In the genomic region with DNA sequence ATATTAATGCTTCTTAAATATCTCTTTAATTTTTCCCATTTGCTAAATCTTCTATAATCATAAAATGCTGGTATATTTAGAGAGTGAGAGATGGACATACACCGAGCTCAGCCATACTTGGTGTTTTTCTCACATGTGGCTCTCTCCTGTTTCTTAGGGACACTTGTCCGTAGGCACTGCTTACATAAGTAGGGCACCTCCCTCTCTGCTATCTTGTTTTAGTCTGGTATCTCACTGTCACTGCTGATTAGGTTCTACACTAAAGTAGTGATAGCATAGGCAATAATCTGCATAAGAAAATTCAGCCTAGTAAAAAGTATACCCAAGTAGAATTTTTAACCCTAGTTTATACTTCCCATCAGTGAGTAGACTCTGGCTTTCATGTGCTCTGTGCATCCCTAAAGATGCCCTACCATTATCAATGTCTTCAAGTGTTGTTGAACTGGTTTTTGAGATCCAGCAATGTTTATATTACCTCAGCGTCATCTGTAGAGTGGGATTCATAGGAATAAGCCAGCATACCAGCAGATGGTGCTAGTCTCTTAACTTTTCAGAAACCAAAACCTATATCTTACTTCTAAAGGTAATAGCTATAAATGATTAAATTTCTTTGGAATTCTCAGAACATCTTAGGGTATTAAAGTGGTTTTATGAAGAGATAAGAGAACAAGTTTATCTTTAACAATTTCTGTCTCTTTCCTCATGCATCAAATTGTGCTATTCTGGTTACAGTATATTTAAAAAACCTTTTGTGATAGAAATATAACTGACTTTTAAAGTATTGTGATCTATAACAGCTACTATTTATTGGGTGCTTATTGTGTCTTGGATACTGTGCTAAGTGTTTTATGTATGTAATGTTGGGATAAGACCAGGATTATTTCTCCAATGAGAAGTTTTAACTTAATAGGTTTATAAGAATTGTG, we compare ENCODE assay signal across 9 cellular contexts. TPM values are rescaled to one million over a fixed set of nuclear protein-coding genes. Genes with fewer than 3 reads are reported as not detected.
DNase-seq lines count a peak whose midpoint lies in the region; ATAC-seq, FAIRE-seq and TF ChIP-seq lines count a peak whose summit lies in the region.
"Had no signal": no experiment of that assay in that cellular context is flagged by ENCODE, and none has a peak within 500 bp of the region (broad histone marks: within the 10 kb centered on the region; RNA-seq: fewer than 3 reads in every experiment).

No MANE protein-coding gene starts in this region.

- H3K4me1 ChIP-seq in upper lobe of left lung, result peaks cover 0 to 11% (median 3%) of the 10 kb centered on the region in 4 donors

- H3K9me3 ChIP-seq in upper lobe of left lung, result no peaks in the 10 kb centered on the region

- WGBS in upper lobe of left lung, 2 donors, result 42 to 51% methylated on average over 3 of the region's 3 CpGs

- no peaks in the 10 kb centered on the region for H3K27me3 ChIP-seq in upper lobe of left lung

- DNase-seq in AG09309 (ENCODE audit: low read depth) (peak; percentile 11), NCI-H146 (lab: John Stamatoyannopoulos, UW) (peak; percentile 42), astrocyte of the hippocampus (ENCODE audit: low read depth, low spot score) (peak; percentile 61), upper lobe of left lung (no peak), ecto neural progenitor cell (ENCODE audit: low spot score) (no peak)

- TF ChIP-seq POLR2A in upper lobe of left lung (IDR thresholded peaks at IDR 0.05), result no peak

- H3K4me3 ChIP-seq in AG09309 (ENCODE audit: control insufficient read depth, low read depth, low read length) (no peak overlapping the region), GM12875 (ENCODE audit: low read depth, low read length) (no peak overlapping the region), upper lobe of left lung (no peak overlapping the region)

- no peaks in the 10 kb centered on the region for H3K36me3 ChIP-seq in upper lobe of left lung

- TF ChIP-seq EP300 in upper lobe of left lung (IDR thresholded peaks at IDR 0.05), result no peak

- no peak overlapping the region for H3K27ac ChIP-seq in upper lobe of left lung

- peak; percentile 82 for FAIRE-seq in islet of Langerhans (lab: Jason Lieb, UNC)
- FAIRE-seq: endometrium had no signal

- peak; percentile 66 for TF ChIP-seq CTCF in AG09309 (IDR thresholded peaks at IDR 0.05; ENCODE audit: control insufficient read depth, insufficient read depth, low read depth, low read length, missing control alignments)
- peak; percentile 45; the same call in 1 of the 2 replicates for TF ChIP-seq CTCF in GM12875 (IDR thresholded peaks at IDR 0.05; ENCODE audit: borderline replicate concordance, insufficient read depth, low read depth, low read length)
- TF ChIP-seq CTCF in upper lobe of left lung (IDR thresholded peaks at IDR 0.05), result peak in 5 of 6 experiments; percentile 23 to 40 (median 34)

- ATAC-seq in upper lobe of left lung (ENCODE audit: low FRiP score in 2 of 2) (peak in 1 of 2 donors; percentile 54), GM19328 (IDR thresholded peaks at IDR 0.05; ENCODE audit: unreplicated experiment) (no peak)

RNA-seq across cellular contexts. Expression of gene ARID2, which starts 32.9 kb away (rescaled TPM):
- 10 to 100 TPM; 19.4 to 48.5 (median 27.0) TPM for total RNA-seq in upper lobe of left lung

Comparison
In these comparisons a context has a peak if more than half of its experiments do, and no peak if none do; other contexts are left out.
1. DNase-seq: peak in AG09309 (single experiment), NCI-H146 (single experiment) and astrocyte of the hippocampus (single experiment); none in upper lobe of left lung (0 of 2) and ecto neural progenitor cell (single experiment).
2. Peak in every context shown above with its lines, with median percentiles within 50 percentile points of each other: CTCF ChIP-seq.